ENCODE assay signal across 1 cellular context in the genomic region with DNA sequence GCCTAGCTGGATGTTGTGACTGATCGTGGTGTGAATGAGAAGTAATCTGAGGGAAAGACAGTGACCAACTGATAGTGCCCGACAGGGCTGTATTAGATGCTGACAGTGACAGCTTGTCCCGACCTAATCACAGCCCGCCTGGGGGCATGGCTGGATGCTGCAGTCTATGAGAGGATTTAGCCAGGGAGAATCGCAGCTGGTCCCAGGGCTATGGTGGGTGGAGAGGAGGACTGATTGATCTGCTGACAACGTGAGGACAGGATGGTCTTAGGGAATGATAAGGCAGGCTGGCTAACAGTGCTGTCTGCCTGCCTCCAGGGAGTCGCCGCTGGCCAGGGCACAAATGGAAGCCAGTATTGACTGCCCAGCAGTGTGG.
TF ChIP-seq lines count a peak whose summit lies in the region.

No MANE protein-coding gene starts in this region.

TF ChIP-seq in K562, 482 proteins besides CTCF, POLR2A, EP300 and RAD21 (continued from another document):
- TF ChIP-seq FOXO4 (CRISPR knock-in tag; IDR thresholded peaks at IDR 0.05) (no peak), PRMT5 (CRISPR knock-in tag; IDR thresholded peaks at IDR 0.05) (no peak), CEBPG (CRISPR knock-in tag; IDR thresholded peaks at IDR 0.05) (no peak), CEBPG (tag; conservative IDR thresholded peaks at IDR 0.05 in 1 of 2, IDR thresholded peaks at IDR 0.05 in 1 of 2) (no peak), ZNF507 (tag; conservative IDR thresholded peaks at IDR 0.05) (no peak), ZNF57 (CRISPR knock-in tag; IDR thresholded peaks at IDR 0.05) (no peak), ZNF668 (CRISPR knock-in tag; IDR thresholded peaks at IDR 0.05) (no peak), GATA2 (CRISPR knock-in tag; IDR thresholded peaks at IDR 0.05) (peak; percentile 62; the same call in 1 of the 2 replicates), RBM34 (IDR thresholded peaks at IDR 0.05; ENCODE audit: borderline replicate concordance, insufficient read depth, low read length) (no peak), BRF1 (IDR thresholded peaks at IDR 0.05; ENCODE audit: borderline replicate concordance, extremely low read depth, insufficient read length) (no peak), AFF1 (IDR thresholded peaks at IDR 0.05; ENCODE audit: low read depth in 1 of 2, partially characterized antibody in 2 of 2) (no peak), NCOA4 (IDR thresholded peaks at IDR 0.05; ENCODE audit: partially characterized antibody) (no peak), REST (CRISPR knock-in tag; IDR thresholded peaks at IDR 0.05; ENCODE audit: low read depth) (no peak), CCNT2 (IDR thresholded peaks at IDR 0.05; ENCODE audit: borderline replicate concordance, extremely low read depth, insufficient read length, low read depth, low read length) (no peak)
- TF ChIP-seq, protein P1, sequence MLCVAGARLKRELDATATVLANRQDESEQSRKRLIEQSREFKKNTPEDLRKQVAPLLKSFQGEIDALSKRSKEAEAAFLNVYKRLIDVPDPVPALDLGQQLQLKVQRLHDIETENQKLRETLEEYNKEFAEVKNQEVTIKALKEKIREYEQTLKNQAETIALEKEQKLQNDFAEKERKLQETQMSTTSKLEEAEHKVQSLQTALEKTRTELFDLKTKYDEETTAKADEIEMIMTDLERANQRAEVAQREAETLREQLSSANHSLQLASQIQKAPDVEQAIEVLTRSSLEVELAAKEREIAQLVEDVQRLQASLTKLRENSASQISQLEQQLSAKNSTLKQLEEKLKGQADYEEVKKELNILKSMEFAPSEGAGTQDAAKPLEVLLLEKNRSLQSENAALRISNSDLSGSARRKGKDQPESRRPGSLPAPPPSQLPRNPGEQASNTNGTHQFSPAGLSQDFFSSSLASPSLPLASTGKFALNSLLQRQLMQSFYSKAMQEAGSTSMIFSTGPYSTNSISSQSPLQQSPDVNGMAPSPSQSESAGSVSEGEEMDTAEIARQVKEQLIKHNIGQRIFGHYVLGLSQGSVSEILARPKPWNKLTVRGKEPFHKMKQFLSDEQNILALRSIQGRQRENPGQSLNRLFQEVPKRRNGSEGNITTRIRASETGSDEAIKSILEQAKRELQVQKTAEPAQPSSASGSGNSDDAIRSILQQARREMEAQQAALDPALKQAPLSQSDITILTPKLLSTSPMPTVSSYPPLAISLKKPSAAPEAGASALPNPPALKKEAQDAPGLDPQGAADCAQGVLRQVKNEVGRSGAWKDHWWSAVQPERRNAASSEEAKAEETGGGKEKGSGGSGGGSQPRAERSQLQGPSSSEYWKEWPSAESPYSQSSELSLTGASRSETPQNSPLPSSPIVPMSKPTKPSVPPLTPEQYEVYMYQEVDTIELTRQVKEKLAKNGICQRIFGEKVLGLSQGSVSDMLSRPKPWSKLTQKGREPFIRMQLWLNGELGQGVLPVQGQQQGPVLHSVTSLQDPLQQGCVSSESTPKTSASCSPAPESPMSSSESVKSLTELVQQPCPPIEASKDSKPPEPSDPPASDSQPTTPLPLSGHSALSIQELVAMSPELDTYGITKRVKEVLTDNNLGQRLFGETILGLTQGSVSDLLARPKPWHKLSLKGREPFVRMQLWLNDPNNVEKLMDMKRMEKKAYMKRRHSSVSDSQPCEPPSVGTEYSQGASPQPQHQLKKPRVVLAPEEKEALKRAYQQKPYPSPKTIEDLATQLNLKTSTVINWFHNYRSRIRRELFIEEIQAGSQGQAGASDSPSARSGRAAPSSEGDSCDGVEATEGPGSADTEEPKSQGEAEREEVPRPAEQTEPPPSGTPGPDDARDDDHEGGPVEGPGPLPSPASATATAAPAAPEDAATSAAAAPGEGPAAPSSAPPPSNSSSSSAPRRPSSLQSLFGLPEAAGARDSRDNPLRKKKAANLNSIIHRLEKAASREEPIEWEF (CRISPR knock-in tag; IDR thresholded peaks at IDR 0.05): no peak
TF ChIP-seq in K562: peak in this region for 10.
